In the genomic region with DNA sequence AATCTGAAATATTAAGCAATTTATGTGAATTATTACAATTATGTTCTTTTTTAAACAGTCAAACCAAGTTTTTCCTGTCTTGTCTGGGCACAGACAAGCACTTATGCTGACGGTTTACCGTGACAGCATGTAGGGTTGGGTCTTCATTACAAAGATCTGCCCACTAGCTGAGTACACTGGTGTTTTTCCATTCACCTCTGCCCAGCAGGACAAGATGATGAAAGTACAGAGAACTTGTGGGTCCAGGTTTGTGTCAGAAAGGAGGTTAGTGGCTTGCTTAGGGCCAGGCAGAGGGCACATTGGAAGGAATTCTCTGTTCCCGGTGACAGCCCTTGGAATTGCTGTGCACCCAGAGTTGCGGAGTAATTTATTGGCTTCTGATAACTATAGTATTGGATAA, we compare ENCODE assay signal across 13 cellular contexts.
"Had no signal": no experiment of that assay in that cellular context is flagged by ENCODE, and none has a peak within 500 bp of the region (broad histone marks: within the 10 kb centered on the region; RNA-seq: fewer than 3 reads in every experiment).

No MANE protein-coding gene starts in this region.

- DNase-seq: activated CD4-positive, alpha-beta T cell treated with anti-CD3 and anti-CD28 coated beads, Interleukin-2, amount 50 U/mL, for 1 hour; activated CD4-positive, CD25-positive, alpha-beta regulatory T cell; head of caudate nucleus; lower lobe of right lung; naive B cell; ovary; right lobe of liver; upper lobe of left lung had no signal

- H3K9ac ChIP-seq: neural progenitor cell had no signal

- H3K9me3 Mint-ChIP-seq: activated T-helper 1 cell treated with anti-CD3 and anti-CD28 coated beads, Interleukin-12 subunit alpha, Interleukin-12 subunit beta, Interleukin-2, Interleukin-4 antibody, amounts not matched to agents 30 ng/mL and 10 ng/mL and 1 ng/mL, durations not matched to agents 14 hours and 24 hours and 36 hours; naive B cell; neural progenitor cell; stimulated activated naive CD8-positive, alpha-beta T cell treated with anti-CD3 and anti-CD28 coated beads, Interleukin-15, Interleukin-2, amounts not matched to agents 100 ng/mL and 50 ng/mL, for 24 hours; T-helper 1 cell treated with Interleukin-12 subunit alpha and Interleukin-12 subunit beta and Interleukin-4 antibody, amounts not matched to agents 30 μg/mL and 1 μg/mL, for 36 hours had no signal

- ATAC-seq: lower lobe of right lung had no signal

- H3K27ac ChIP-seq: cardiac muscle cell, lower lobe of right lung, neural progenitor cell, ovary, right lobe of liver, upper lobe of left lung had no signal

- H3K4me2 ChIP-seq: neural progenitor cell had no signal

- H3K27me3 ChIP-seq: cardiac muscle cell, neural progenitor cell, ovary, right lobe of liver, upper lobe of left lung had no signal

- H3K27me3 Mint-ChIP-seq: naive B cell; stimulated activated naive CD8-positive, alpha-beta T cell treated with anti-CD3 and anti-CD28 coated beads, Interleukin-15, Interleukin-2, amounts not matched to agents 100 ng/mL and 50 ng/mL, for 24 hours had no signal

- H3K4me3 Mint-ChIP-seq: activated T-helper 1 cell treated with anti-CD3 and anti-CD28 coated beads, Interleukin-12 subunit alpha, Interleukin-12 subunit beta, Interleukin-2, Interleukin-4 antibody, amounts not matched to agents 30 ng/mL and 10 ng/mL and 1 ng/mL, durations not matched to agents 14 hours and 24 hours and 36 hours; naive B cell; neural progenitor cell; stimulated activated naive CD8-positive, alpha-beta T cell treated with anti-CD3 and anti-CD28 coated beads, Interleukin-15, Interleukin-2, amounts not matched to agents 100 ng/mL and 50 ng/mL, for 24 hours; T-helper 1 cell treated with Interleukin-12 subunit alpha and Interleukin-12 subunit beta and Interleukin-4 antibody, amounts not matched to agents 30 μg/mL and 1 μg/mL, for 36 hours had no signal

- H3K9me3 ChIP-seq: lower lobe of right lung, ovary, right lobe of liver, upper lobe of left lung had no signal

- H3K36me3 ChIP-seq: cardiac muscle cell, neural progenitor cell, ovary, right lobe of liver had no signal

- H3K27ac Mint-ChIP-seq: activated T-helper 1 cell treated with anti-CD3 and anti-CD28 coated beads, Interleukin-12 subunit alpha, Interleukin-12 subunit beta, Interleukin-2, Interleukin-4 antibody, amounts not matched to agents 30 ng/mL and 10 ng/mL and 1 ng/mL, durations not matched to agents 14 hours and 24 hours and 36 hours; naive B cell; neural progenitor cell; stimulated activated naive CD8-positive, alpha-beta T cell treated with anti-CD3 and anti-CD28 coated beads, Interleukin-15, Interleukin-2, amounts not matched to agents 100 ng/mL and 50 ng/mL, for 24 hours; T-helper 1 cell treated with Interleukin-12 subunit alpha and Interleukin-12 subunit beta and Interleukin-4 antibody, amounts not matched to agents 30 μg/mL and 1 μg/mL, for 36 hours had no signal

- H3K36me3 Mint-ChIP-seq: naive B cell, neural progenitor cell had no signal

- H3K4me1 ChIP-seq: neural progenitor cell had no signal

- H3K4me3 ChIP-seq: cardiac muscle cell, lower lobe of right lung, neural progenitor cell, ovary, right lobe of liver, upper lobe of left lung had no signal
